25 cellular contexts compared by ENCODE assay signal in the genomic region with DNA sequence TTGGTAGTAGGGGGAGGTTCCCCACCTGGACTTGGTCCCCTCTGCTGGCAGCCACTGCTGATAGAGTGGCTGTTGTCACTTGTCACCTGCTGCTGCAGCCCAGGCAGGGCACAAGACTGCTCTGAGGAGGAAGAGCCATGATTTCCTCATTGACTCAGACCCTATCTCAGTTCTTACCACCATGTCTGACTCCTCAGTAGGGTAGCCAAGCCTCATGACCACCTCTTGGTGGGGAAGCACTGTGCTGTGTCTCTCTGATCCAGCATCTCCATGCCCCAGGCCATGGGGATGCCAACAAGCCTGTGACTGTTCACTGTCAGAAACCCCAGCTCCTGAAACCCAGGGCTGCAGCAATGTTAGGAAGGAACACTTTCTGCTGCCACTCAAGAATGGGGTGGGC.
"Had no signal": no experiment of that assay in that cellular context is flagged by ENCODE, and none has a peak within 500 bp of the region (broad histone marks: within the 10 kb centered on the region; RNA-seq: fewer than 3 reads in every experiment).

No MANE protein-coding gene starts in this region.

- H3K36me3 Mint-ChIP-seq: mesothelial cell of epicardium had no signal

- H3K27ac ChIP-seq: colonic mucosa, epithelial cell of prostate, esophagus squamous epithelium, gastrocnemius medialis, heart right ventricle, left lung, lower lobe of right lung had no signal

- H3K4me3 Mint-ChIP-seq: dendritic cell treated with granulocyte-macrophage colony-stimulating factor and Interleukin-4, amounts not matched to agents 40 ng/mL and 50 ng/mL, for 4 days; mesothelial cell of epicardium had no signal

- H3K27ac Mint-ChIP-seq: dendritic cell treated with granulocyte-macrophage colony-stimulating factor and Interleukin-4, amounts not matched to agents 40 ng/mL and 50 ng/mL, for 4 days; mesothelial cell of epicardium had no signal

- H3K36me3 ChIP-seq: colonic mucosa, esophagus squamous epithelium, gastrocnemius medialis, heart right ventricle, left lung, lower lobe of right lung had no signal

- FAIRE-seq: endometrium, islet of Langerhans, keratinocyte had no signal

- DNase-seq: colonic mucosa; cortex of kidney; effector CD4-positive, alpha-beta T cell; effector memory CD4-positive, alpha-beta T cell; erythroblast; esophagus squamous epithelium; foreskin fibroblast; foreskin melanocyte; gastrocnemius medialis; glutamatergic neuron; heart right ventricle; hippocampal formation; left cardiac atrium; left lung; left ventricle myocardium superior; lower lobe of right lung; mesenchymal stem cell; mucosa of descending colon had no signal

- H3K4me3 ChIP-seq: colonic mucosa, esophagus squamous epithelium, gastrocnemius medialis, heart right ventricle, left lung, lower lobe of right lung, mucosa of descending colon had no signal

- ATAC-seq: esophagus mucosa, gastrocnemius medialis, heart right ventricle, left cardiac atrium, left lung, left ventricle myocardium superior, lower lobe of right lung, mucosa of descending colon had no signal

- H3K9me3 ChIP-seq: colonic mucosa, esophagus squamous epithelium, gastrocnemius medialis, heart right ventricle, left lung, lower lobe of right lung, mucosa of descending colon had no signal

- H3K4me1 ChIP-seq: colonic mucosa, esophagus squamous epithelium, gastrocnemius medialis, heart right ventricle, left lung, lower lobe of right lung had no signal

- H3K9me3 Mint-ChIP-seq: dendritic cell treated with granulocyte-macrophage colony-stimulating factor and Interleukin-4, amounts not matched to agents 40 ng/mL and 50 ng/mL, for 4 days; mesothelial cell of epicardium had no signal

- H3K27me3 ChIP-seq: colonic mucosa had no signal
